8 cellular contexts compared by ENCODE assay signal in genomic region chr17:1227917-1228751, GRCh38. TPM values are rescaled to one million over a fixed set of nuclear protein-coding genes. Genes with fewer than 3 reads are reported as not detected.
DNase-seq lines count a peak whose midpoint lies in the region; ATAC-seq, FAIRE-seq and TF ChIP-seq lines count a peak whose summit lies in the region.

No MANE protein-coding gene starts in this region.

- H3K9me3 ChIP-seq in ES-I3 (ENCODE audit: control insufficient read depth, insufficient read depth, low read length) (no peaks in the 10 kb centered on the region), H1 (ENCODE audit: insufficient read depth in 2 of 2, low read depth in 1 of 2, low read length in 1 of 2) (peaks cover 0 to 3% of the 10 kb centered on the region in 2 experiments; a peak in 1 of 4 replicates), osteoblast (ENCODE audit: low read depth, low read length) (no peaks in the 10 kb centered on the region)

- H3K23ac ChIP-seq in H1 (ENCODE audit: insufficient read length): no peak overlapping the region

- TF ChIP-seq CTCF in H1 (IDR thresholded peaks at IDR 0.05; ENCODE audit: control extremely low read depth in 1 of 3, insufficient read depth in 1 of 3, low read depth in 1 of 3, low read length in 3 of 3) (no peak), osteoblast (IDR thresholded peaks at IDR 0.05; ENCODE audit: extremely low read depth, low read depth, low read length) (no peak)

- no peak for FAIRE-seq in H1 (lab: Jason Lieb, UNC)
- FAIRE-seq in RCC 7860 (lab: Jason Lieb, UNC): no peak

- H3K4ac ChIP-seq in H1 (replicated peaks; ENCODE audit: insufficient read length, low read depth, low read length): no peak overlapping the region

- no peak overlapping the region for H2AFZ ChIP-seq in H1 (ENCODE audit: low read length)
- no peak overlapping the region for H2AFZ ChIP-seq in osteoblast (ENCODE audit: low read length)

- H3K79me2 ChIP-seq in H1 (ENCODE audit: control insufficient read depth in 1 of 2, insufficient read depth in 2 of 2, low read length in 2 of 2): peaks cover 0 to 3% of the 10 kb centered on the region in 2 experiments; a peak in 1 of 4 replicates
- no peaks in the 10 kb centered on the region for H3K79me2 ChIP-seq in osteoblast (ENCODE audit: insufficient read depth, low read length)

- no peak overlapping the region for H3K14ac ChIP-seq in H1 (ENCODE audit: insufficient read length)

- H2AK5ac ChIP-seq in H1 (ENCODE audit: low read depth, low read length): no peak overlapping the region

- no peak overlapping the region for H2BK120ac ChIP-seq in H1 (replicated peaks; ENCODE audit: low read depth, low read length)

- peak in 1 of 2 experiments; percentile 59 for DNase-seq in H1 (ENCODE audit: low read depth in 1 of 2, low spot score in 2 of 2)
- peak; percentile 89 for DNase-seq in osteoblast (ENCODE audit: insufficient read length, low spot score, missing footprints)
- no peak for DNase-seq in DMS 273 treated with DMSO at 0.1 percent for 48 hours (lab: John Stamatoyannopoulos, UW)
- DNase-seq in NCI-H2029 treated with DMSO at 0.1 percent for 48 hours (lab: John Stamatoyannopoulos, UW): no peak
- DNase-seq in RCC 7860 (ENCODE audit: low spot score): no peak

- H4K5ac ChIP-seq in H1 (ENCODE audit: insufficient read length, low read depth, low read length): no peak overlapping the region

- H3K56ac ChIP-seq in H1 (replicated peaks; ENCODE audit: insufficient read length, low read depth, low read length): no peak overlapping the region

- peaks cover 3% of the 10 kb centered on the region for H3K23me2 ChIP-seq in H1 (ENCODE audit: low read depth, low read length)

- ATAC-seq in GM21529 (IDR thresholded peaks at IDR 0.05; ENCODE audit: unreplicated experiment): peak; percentile 35

- CTCF ChIA-PET in H1 (lab: Charles Lee; ENCODE audit: partially characterized antibody): interaction anchor here (0.8 to 2.0 kb wide), 4 partner anchors 21 to 41 kb away, joined by 3 to 9 read pairs (median 3); no protein-coding TSS in a partner anchor

- no peak for TF ChIP-seq EP300 in H1 (IDR thresholded peaks at IDR 0.05; ENCODE audit: borderline replicate concordance in 1 of 2, low read depth in 2 of 2, low read length in 2 of 2)

- H3K36me3 ChIP-seq in ES-I3 (ENCODE audit: insufficient read depth, low read length) (no peaks in the 10 kb centered on the region), H1 (ENCODE audit: control insufficient read depth in 2 of 4, insufficient read depth in 4 of 4, low read length in 3 of 4) (peaks cover 0 to 11% (median 0%) of the 10 kb centered on the region in 4 experiments; a peak in 1 of 8 replicates), osteoblast (ENCODE audit: insufficient read depth, low read length) (no peaks in the 10 kb centered on the region)

- no peak overlapping the region for H2BK15ac ChIP-seq in H1 (ENCODE audit: low read length)

- peak; percentile 62 for TF ChIP-seq POLR2A in Raji (IDR thresholded peaks at IDR 0.05; ENCODE audit: insufficient read depth, low read depth, low read length)
- TF ChIP-seq POLR2A in H1 (IDR thresholded peaks at IDR 0.05; ENCODE audit: control extremely low read depth in 1 of 2, low read depth in 2 of 2, low read length in 2 of 2): no peak

- H3K4me3 ChIP-seq in H1 (ENCODE audit: extremely low read depth in 1 of 4, insufficient read depth in 2 of 4, low read depth in 3 of 4, low read length in 4 of 4): peak overlapping the region in 2 of 4 experiments; percentile 3 to 65; a peak in 5 of 8 replicates
- no peak overlapping the region for H3K4me3 ChIP-seq in osteoblast (ENCODE audit: insufficient read depth, low read length)

- H3K4me1 ChIP-seq in ES-I3 (ENCODE audit: insufficient read depth, low read length): no peaks in the 10 kb centered on the region
- H3K4me1 ChIP-seq in H1 (replicated peaks in 1 of 4; ENCODE audit: control insufficient read depth in 3 of 4, insufficient read depth in 4 of 4, low read length in 3 of 4): peaks cover 0 to 4% (median 0%) of the 10 kb centered on the region in 4 experiments; a peak in 3 of 7 replicates
- peaks cover 10% of the 10 kb centered on the region for H3K4me1 ChIP-seq in osteoblast (ENCODE audit: insufficient read depth, low read length)

- no peak overlapping the region for H2BK12ac ChIP-seq in H1 (ENCODE audit: low read depth, low read length)

- no peak overlapping the region for H2BK5ac ChIP-seq in H1 (ENCODE audit: low read depth, low read length)

- H3K79me1 ChIP-seq in H1 (ENCODE audit: low read depth, low read length): no peaks in the 10 kb centered on the region

- peaks cover 0 to 7% of the 10 kb centered on the region in 2 experiments for H4K20me1 ChIP-seq in H1 (replicated peaks in 1 of 2; ENCODE audit: control insufficient read depth in 1 of 2, insufficient read depth in 2 of 2, low read length in 2 of 2)
- H4K20me1 ChIP-seq in osteoblast (ENCODE audit: insufficient read depth, low read length): no peaks in the 10 kb centered on the region

- peak overlapping the region; percentile 30; the same call in 1 of the 2 replicates for H3K9ac ChIP-seq in ES-I3 (ENCODE audit: low read depth, low read length)
- no peak overlapping the region for H3K9ac ChIP-seq in H1 (replicated peaks in 1 of 4; ENCODE audit: extremely low read depth in 1 of 4, low read depth in 3 of 4, low read length in 3 of 4)

- H3K27ac ChIP-seq in H1 (ENCODE audit: low read depth, low read length) (no peak overlapping the region), osteoblast (ENCODE audit: low read depth, low read length) (no peak overlapping the region)

- H3K4me2 ChIP-seq in H1 (ENCODE audit: insufficient read depth in 1 of 2, low read depth in 2 of 2, low read length in 2 of 2): peak overlapping the region; percentile 59 to 90
- H3K4me2 ChIP-seq in osteoblast (ENCODE audit: insufficient read depth, low read length): no peak overlapping the region

- no peak for TF ChIP-seq RAD21 in H1 (IDR thresholded peaks at IDR 0.05 in 1 of 2, conservative IDR thresholded peaks at IDR 0.05 in 1 of 2; ENCODE audit: low read depth in 2 of 2, low read length in 2 of 2)

- no peak overlapping the region for H2BK20ac ChIP-seq in H1 (ENCODE audit: low read length)

- H4K8ac ChIP-seq in H1 (ENCODE audit: extremely low read depth, insufficient read depth, low read length): peak overlapping the region; percentile 82; the same call in 1 of the 2 replicates

- no peak overlapping the region for H4K91ac ChIP-seq in H1 (replicated peaks; ENCODE audit: insufficient read length, low read length)

- POLR2A ChIA-PET in H1 (lab: Charles Lee; ENCODE audit: partially characterized antibody): interaction anchor here (0.6 to 1.6 kb wide), 5 partner anchors 12 to 254 kb away, joined by 3 to 5 read pairs (median 3); partner anchors contain the start of gene BHLHA9

- no peak overlapping the region; the same call in 1 of the 2 replicates for H3K18ac ChIP-seq in H1 (ENCODE audit: extremely low read depth, low read length)

- WGBS in H1 (ENCODE audit: extremely low coverage in 1 of 2, insufficient coverage in 1 of 2, insufficient read length in 1 of 2, insufficient replicate concordance in 2 of 2, low coverage in 1 of 2, low lambda C conversion rate in 2 of 2, missing lambda C conversion rate in 1 of 2), 2 experiments: 41% methylated on average over 18 of the region's 52 CpGs; no CpG with 5 or more reads in 1 of the 2 experiments

- peaks cover 47 to 61% (median 57%) of the 10 kb centered on the region in 4 experiments for H3K27me3 ChIP-seq in H1 (replicated peaks in 1 of 4; ENCODE audit: control insufficient read depth in 3 of 4, extremely low read depth in 1 of 4, insufficient read depth in 3 of 4, low read length in 3 of 4)
- peaks cover 45% of the 10 kb centered on the region for H3K27me3 ChIP-seq in osteoblast (ENCODE audit: insufficient read depth, low read length)

TF ChIP-seq in H1, 55 proteins besides CTCF, POLR2A, EP300 and RAD21 (continues in another document):
- TF ChIP-seq CTBP2 (IDR thresholded peaks at IDR 0.05; ENCODE audit: borderline replicate concordance, insufficient read depth, insufficient read length, low read length) (no peak), HDAC6 (IDR thresholded peaks at IDR 0.05; ENCODE audit: low read depth, low read length) (no peak), EZH2 (IDR thresholded peaks at IDR 0.05; ENCODE audit: low read depth, low read length, severe bottlenecking) (peak; percentile 91), GABPA (IDR thresholded peaks at IDR 0.05; ENCODE audit: borderline replicate concordance, insufficient read depth, low read length) (no peak)

RNA-seq across cellular contexts. Expression of gene BHLHA9, which starts 42.1 kb away (rescaled TPM):
- 0.34 TPM in 1 of 2 replicates, not detected in the other for total RNA-seq in H1 (2021; fragmentation: NEBNext Ultra II Directional; extraction: Animal tissue kit (Norgen Biotek cat#: 25700))
- 0.29 and 0.36 TPM in 2 replicates for polyA plus RNA-seq in H1 (2011; rRNA removed)
- 0.67 TPM for polyA plus RNA-seq in H1 (2011; cell fraction: cytosol; rRNA removed)
- polyA plus RNA-seq in H1 (2011; cell fraction: nucleus; rRNA removed): 0.76 TPM
- 0.25 to 0.66 TPM (median 0.49 TPM) in 4 replicates for polyA plus RNA-seq in H1 (2012, experiment 1 of 2)
- not detected for polyA plus RNA-seq in H1 (2012, experiment 2 of 2)
- polyA plus RNA-seq in H1 (2013, experiment 1 of 2): 0.06 TPM
- not detected for polyA plus RNA-seq in H1 (2013, experiment 2 of 2)
- polyA minus RNA-seq in H1 (2011; rRNA and poly(A)+ RNA removed): not detected in 2 replicates
- 1.8 TPM for polyA minus RNA-seq in H1 (2011; cell fraction: cytosol; rRNA and poly(A)+ RNA removed)
- not detected for polyA minus RNA-seq in H1 (2011; cell fraction: nucleus; rRNA and poly(A)+ RNA removed)
- total RNA-seq in osteoblast: not detected in 2 replicates

RNA-seq across cellular contexts. Expression of gene ABR, which starts 48.4 kb away (rescaled TPM):
- total RNA-seq in H1 (2021; fragmentation: NEBNext Ultra II Directional; extraction: Animal tissue kit (Norgen Biotek cat#: 25700)): 41.4 and 44.8 TPM in 2 replicates
- 47.2 and 68.0 TPM in 2 replicates for polyA plus RNA-seq in H1 (2011; rRNA removed)
- polyA plus RNA-seq in H1 (2011; cell fraction: cytosol; rRNA removed): 42.5 TPM
- 102 TPM for polyA plus RNA-seq in H1 (2011; cell fraction: nucleus; rRNA removed)
- 25.2 to 40.6 TPM (median 35.7 TPM) in 4 replicates for polyA plus RNA-seq in H1 (2012, experiment 1 of 2)
- 13.2 TPM for polyA plus RNA-seq in H1 (2012, experiment 2 of 2)
- 21.3 TPM for polyA plus RNA-seq in H1 (2013, experiment 1 of 2)
- 20.9 TPM for polyA plus RNA-seq in H1 (2013, experiment 2 of 2)
- polyA minus RNA-seq in H1 (2011; rRNA and poly(A)+ RNA removed): 25.8 and 37.2 TPM in 2 replicates
- polyA minus RNA-seq in H1 (2011; cell fraction: cytosol; rRNA and poly(A)+ RNA removed): 27.9 TPM
- polyA minus RNA-seq in H1 (2011; cell fraction: nucleus; rRNA and poly(A)+ RNA removed): 34.7 TPM
- 156 and 163 TPM in 2 replicates for total RNA-seq in osteoblast

RNA-seq across cellular contexts. Expression of gene TRARG1, which starts 51.3 kb away (rescaled TPM):
- not detected in 2 replicates for total RNA-seq in H1 (2021; fragmentation: NEBNext Ultra II Directional; extraction: Animal tissue kit (Norgen Biotek cat#: 25700))
- polyA plus RNA-seq in H1 (2011; rRNA removed): 0.08 TPM in 1 of 2 replicates, not detected in the other
- 0.03 TPM for polyA plus RNA-seq in H1 (2011; cell fraction: cytosol; rRNA removed)
- polyA plus RNA-seq in H1 (2011; cell fraction: nucleus; rRNA removed): 0.03 TPM
- polyA plus RNA-seq in H1 (2012, experiment 1 of 2): not detected in 4 replicates
- not detected for polyA plus RNA-seq in H1 (2012, experiment 2 of 2)
- not detected for polyA plus RNA-seq in H1 (2013, experiment 1 of 2)
- not detected for polyA plus RNA-seq in H1 (2013, experiment 2 of 2)
- polyA minus RNA-seq in H1 (2011; rRNA and poly(A)+ RNA removed): not detected in 2 replicates
- not detected for polyA minus RNA-seq in H1 (2011; cell fraction: cytosol; rRNA and poly(A)+ RNA removed)
- polyA minus RNA-seq in H1 (2011; cell fraction: nucleus; rRNA and poly(A)+ RNA removed): not detected
- total RNA-seq in osteoblast: not detected in 2 replicates
